In genomic region chr7:135970682-135971365, GRCh38 we compare ENCODE assay signal across 8 cellular contexts. TPM values are rescaled to one million over a fixed set of nuclear protein-coding genes. Genes with fewer than 3 reads are reported as not detected.
DNase-seq lines count a peak whose midpoint lies in the region; ATAC-seq lines count a peak whose summit lies in the region.

No MANE protein-coding gene starts in this region.

- ATAC-seq in GM18519 (IDR thresholded peaks at IDR 0.05; ENCODE audit: low FRiP score, unreplicated experiment) (peak; percentile 66), GM21825 (IDR thresholded peaks at IDR 0.05; ENCODE audit: unreplicated experiment) (peak; percentile 78)
- ATAC-seq in activated T-cell treated with anti-CD3 and anti-CD28 coated beads, Interleukin-2, amount 50 U/mL, for 72 hours (replicated peaks in 1 of 2): no peak

- CTCF ChIA-PET in activated CD4-positive, alpha-beta T cell treated with anti-CD3 and anti-CD28 coated beads, Interleukin-2, amount 10 ng/mL, durations not matched to agents 7 days and 5 days (lab: Charles Lee): interaction anchor here (0.7 kb wide), 1 partner anchor 264 kb away, joined by 3 read pairs; no protein-coding TSS in a partner anchor

- H3K9me3 Mint-ChIP-seq in immature natural killer cell: no peaks in the 10 kb centered on the region
- H3K9me3 Mint-ChIP-seq in activated T-cell treated with anti-CD3 and anti-CD28 coated beads, Interleukin-2, amount 50 U/mL, for 72 hours: no peaks in the 10 kb centered on the region
- no peaks in the 10 kb centered on the region for H3K9me3 Mint-ChIP-seq in activated CD4-positive, alpha-beta T cell treated with anti-CD3 and anti-CD28 coated beads, Interleukin-2, amount 10 ng/mL, durations not matched to agents 7 days and 5 days

- peaks cover 87 to 98% of the 10 kb centered on the region in 2 donors for H3K4me1 Mint-ChIP-seq in immature natural killer cell
- H3K4me1 Mint-ChIP-seq in activated T-cell treated with anti-CD3 and anti-CD28 coated beads, Interleukin-2, amount 50 U/mL, for 72 hours (ENCODE audit: low read depth): peaks cover 79% of the 10 kb centered on the region
- peaks cover 74% of the 10 kb centered on the region for H3K4me1 Mint-ChIP-seq in activated CD4-positive, alpha-beta T cell treated with anti-CD3 and anti-CD28 coated beads, Interleukin-2, amount 10 ng/mL, durations not matched to agents 7 days and 5 days

- H3K4me3 Mint-ChIP-seq in immature natural killer cell: peak overlapping the region in 4 of 5 donors; percentile 15 to 35 (median 30)
- H3K4me3 Mint-ChIP-seq in activated T-cell treated with anti-CD3 and anti-CD28 coated beads, Interleukin-2, amount 50 U/mL, for 72 hours: no peak overlapping the region
- H3K4me3 Mint-ChIP-seq in activated CD4-positive, alpha-beta T cell treated with anti-CD3 and anti-CD28 coated beads, Interleukin-2, amount 10 ng/mL, durations not matched to agents 7 days and 5 days: no peak overlapping the region

- no peak overlapping the region for H3K4me3 ChIP-seq in Jurkat, Clone E6-1 (ENCODE audit: low read length)

- H3K36me3 Mint-ChIP-seq in immature natural killer cell: peaks cover 4 to 28% (median 9%) of the 10 kb centered on the region in 3 donors
- H3K36me3 Mint-ChIP-seq in activated T-cell treated with anti-CD3 and anti-CD28 coated beads, Interleukin-2, amount 50 U/mL, for 72 hours (ENCODE audit: insufficient read depth in 2 of 2): peaks cover 7 to 28% of the 10 kb centered on the region in 2 donors
- H3K36me3 Mint-ChIP-seq in activated CD4-positive, alpha-beta T cell treated with anti-CD3 and anti-CD28 coated beads, Interleukin-2, amount 10 ng/mL, durations not matched to agents 7 days and 5 days (ENCODE audit: low read depth): peaks cover 56% of the 10 kb centered on the region

- POLR2A ChIA-PET in activated CD4-positive, alpha-beta T cell treated with anti-CD3 and anti-CD28 coated beads, Interleukin-2, amount 10 ng/mL, durations not matched to agents 7 days and 5 days (lab: Charles Lee): no interaction called here

- H3K27me3 Mint-ChIP-seq in immature natural killer cell (ENCODE audit: low read depth in 3 of 3): no peaks in the 10 kb centered on the region
- H3K27me3 Mint-ChIP-seq in activated T-cell treated with anti-CD3 and anti-CD28 coated beads, Interleukin-2, amount 50 U/mL, for 72 hours (ENCODE audit: low read depth): no peaks in the 10 kb centered on the region
- no peaks in the 10 kb centered on the region for H3K27me3 Mint-ChIP-seq in activated CD4-positive, alpha-beta T cell treated with anti-CD3 and anti-CD28 coated beads, Interleukin-2, amount 10 ng/mL, durations not matched to agents 7 days and 5 days

- DNase-seq in Jurkat, Clone E6-1 (ENCODE audit: low read depth, low spot score): peak; percentile 48
- DNase-seq in immature natural killer cell: no peak
- no peak for DNase-seq in NCI-H2227 (lab: John Stamatoyannopoulos, UW; ENCODE audit: unreplicated experiment)
- DNase-seq in activated T-cell treated with anti-CD3 and anti-CD28 coated beads, Interleukin-2, amount 50 U/mL, for 72 hours: no peak
- DNase-seq in NCI-H146 treated with DMSO at 0.1 percent for 48 hours (lab: John Stamatoyannopoulos, UW; ENCODE audit: unreplicated experiment): no peak
- DNase-seq in activated CD4-positive, alpha-beta T cell treated with anti-CD3 and anti-CD28 coated beads, Interleukin-2, amount 10 ng/mL, durations not matched to agents 7 days and 5 days: no peak

- peak overlapping the region; percentile 6 to 81 (median 33) for H3K27ac Mint-ChIP-seq in immature natural killer cell
- H3K27ac Mint-ChIP-seq in activated T-cell treated with anti-CD3 and anti-CD28 coated beads, Interleukin-2, amount 50 U/mL, for 72 hours: no peak overlapping the region
- no peak overlapping the region for H3K27ac Mint-ChIP-seq in activated CD4-positive, alpha-beta T cell treated with anti-CD3 and anti-CD28 coated beads, Interleukin-2, amount 10 ng/mL, durations not matched to agents 7 days and 5 days

RNA-seq across cellular contexts. Expression of gene MTPN, which starts 6.3 kb away (rescaled TPM):
- polyA plus RNA-seq in Jurkat, Clone E6-1 (2012; ENCODE audit: insufficient read depth, insufficient read length): 104 TPM
- polyA plus RNA-seq in immature natural killer cell: 100 to 1,000 TPM; 153 to 200 (median 197) TPM
- 100 to 1,000 TPM; 110 to 126 TPM for total RNA-seq in activated T-cell treated with anti-CD3 and anti-CD28 coated beads, Interleukin-2, amount 50 U/mL, for 72 hours
- total RNA-seq in activated CD4-positive, alpha-beta T cell treated with anti-CD3 and anti-CD28 coated beads, Interleukin-2, amount 10 ng/mL, durations not matched to agents 7 days and 5 days: 100 to 1,000 TPM; 128 to 168 TPM

Comparison
In these comparisons a context has a peak if more than half of its experiments do, and no peak if none do; other contexts are left out.
1. ATAC-seq: peak in GM18519 (single experiment) and GM21825 (single experiment); none in activated T-cell treated with anti-CD3 and anti-CD28 coated beads, Interleukin-2, amount 50 U/mL, for 72 hours (0 of 2).
2. H3K27ac Mint-ChIP-seq: peak in immature natural killer cell (6 of 6); none in activated T-cell treated with anti-CD3 and anti-CD28 coated beads, Interleukin-2, amount 50 U/mL, for 72 hours (single experiment) and activated CD4-positive, alpha-beta T cell treated with anti-CD3 and anti-CD28 coated beads, Interleukin-2, amount 10 ng/mL, durations not matched to agents 7 days and 5 days (single experiment).
3. H3K4me3 Mint-ChIP-seq: peak in immature natural killer cell (4 of 5); none in activated T-cell treated with anti-CD3 and anti-CD28 coated beads, Interleukin-2, amount 50 U/mL, for 72 hours (0 of 2) and activated CD4-positive, alpha-beta T cell treated with anti-CD3 and anti-CD28 coated beads, Interleukin-2, amount 10 ng/mL, durations not matched to agents 7 days and 5 days (single experiment).